25 cellular contexts compared by ENCODE assay signal in the genomic region with DNA sequence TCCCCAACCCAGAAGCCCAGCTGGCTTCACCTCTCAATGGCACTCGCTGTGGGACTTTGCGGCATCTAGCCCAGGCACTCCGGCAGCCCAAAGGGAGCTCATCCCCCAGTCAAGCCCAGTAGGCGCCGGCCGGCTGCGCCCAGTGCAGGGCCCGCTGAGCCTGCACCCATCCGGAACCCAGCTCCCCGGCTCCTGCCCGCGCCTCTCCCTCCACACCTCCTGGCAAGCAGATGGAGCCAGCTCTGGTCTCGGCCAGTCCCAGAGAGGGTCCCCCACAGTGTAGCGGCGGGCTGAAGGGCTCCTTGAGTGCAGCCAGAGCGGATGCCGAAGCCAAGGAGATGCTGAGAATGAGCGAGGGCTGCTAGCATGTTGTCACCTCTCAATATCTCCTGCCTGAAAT.
"Had no signal": no experiment of that assay in that cellular context is flagged by ENCODE, and none has a peak within 500 bp of the region (broad histone marks: within the 10 kb centered on the region; RNA-seq: fewer than 3 reads in every experiment).

No MANE protein-coding gene starts in this region.

- ATAC-seq: activated naive CD4-positive, alpha-beta T cell treated with anti-CD3 and anti-CD28 coated beads, Interleukin-2, amount 50 U/mL, for 72 hours; activated T-cell treated with anti-CD3 and anti-CD28 coated beads, Interleukin-2, amount 50 U/mL, for 72 hours; effector memory CD8-positive, alpha-beta T cell; gastroesophageal sphincter had no signal

- H3K9me3 ChIP-seq: esophagus squamous epithelium had no signal

- H3K27me3 ChIP-seq: brain microvascular endothelial cell, esophagus squamous epithelium, gastroesophageal sphincter had no signal

- H3K4me1 ChIP-seq: esophagus squamous epithelium, gastroesophageal sphincter had no signal

- H3K36me3 Mint-ChIP-seq: activated naive CD4-positive, alpha-beta T cell treated with anti-CD3 and anti-CD28 coated beads, Interleukin-2, amount 10 ng/mL, durations not matched to agents 7 days and 5 days; activated naive CD8-positive, alpha-beta T cell treated with anti-CD3 and anti-CD28 coated beads, Interleukin-2, amount 10 ng/mL, durations not matched to agents 7 days and 5 days had no signal

- H3K27me3 Mint-ChIP-seq: activated CD4-positive, alpha-beta memory T cell treated with anti-CD3 and anti-CD28 coated beads, Interleukin-2, amount 10 ng/mL, durations not matched to agents 7 days and 5 days; activated CD4-positive, alpha-beta T cell treated with anti-CD3 and anti-CD28 coated beads, Interleukin-2, amount 10 ng/mL, durations not matched to agents 7 days and 5 days; activated naive CD4-positive, alpha-beta T cell treated with anti-CD3 and anti-CD28 coated beads, Interleukin-2, amount 10 ng/mL, durations not matched to agents 7 days and 5 days; activated naive CD8-positive, alpha-beta T cell treated with anti-CD3 and anti-CD28 coated beads, Interleukin-2, amount 10 ng/mL, durations not matched to agents 7 days and 5 days; activated T-cell treated with anti-CD3 and anti-CD28 coated beads, Interleukin-2, amount 50 U/mL, for 24 hours; central memory CD8-positive, alpha-beta T cell; effector memory CD8-positive, alpha-beta T cell had no signal

- H3K4me3 Mint-ChIP-seq: activated CD4-positive, alpha-beta memory T cell treated with anti-CD3 and anti-CD28 coated beads, Interleukin-2, amount 10 ng/mL, durations not matched to agents 7 days and 5 days; activated CD4-positive, alpha-beta T cell treated with anti-CD3 and anti-CD28 coated beads, Interleukin-2, amount 10 ng/mL, durations not matched to agents 7 days and 5 days; activated naive CD4-positive, alpha-beta T cell treated with anti-CD3 and anti-CD28 coated beads, Interleukin-2, amount 10 ng/mL, durations not matched to agents 7 days and 5 days; activated naive CD8-positive, alpha-beta T cell treated with anti-CD3 and anti-CD28 coated beads, Interleukin-2, amount 10 ng/mL, durations not matched to agents 7 days and 5 days; activated T-cell treated with anti-CD3 and anti-CD28 coated beads, Interleukin-2, amount 50 U/mL, for 24 hours; activated T-cell treated with anti-CD3 and anti-CD28 coated beads, Interleukin-2, amount 50 U/mL, for 72 hours; central memory CD8-positive, alpha-beta T cell; effector memory CD8-positive, alpha-beta T cell had no signal

- H3K4me3 ChIP-seq: esophagus squamous epithelium, gastroesophageal sphincter had no signal

- H3K27ac Mint-ChIP-seq: activated CD4-positive, alpha-beta memory T cell treated with anti-CD3 and anti-CD28 coated beads, Interleukin-2, amount 10 ng/mL, durations not matched to agents 7 days and 5 days; activated CD4-positive, alpha-beta T cell treated with anti-CD3 and anti-CD28 coated beads, Interleukin-2, amount 10 ng/mL, durations not matched to agents 7 days and 5 days; activated naive CD4-positive, alpha-beta T cell treated with anti-CD3 and anti-CD28 coated beads, Interleukin-2, amount 10 ng/mL, durations not matched to agents 7 days and 5 days; activated naive CD4-positive, alpha-beta T cell treated with anti-CD3 and anti-CD28 coated beads, Interleukin-2, amount 50 U/mL, for 72 hours; activated naive CD8-positive, alpha-beta T cell treated with anti-CD3 and anti-CD28 coated beads, Interleukin-2, amount 10 ng/mL, durations not matched to agents 7 days and 5 days; activated T-cell treated with anti-CD3 and anti-CD28 coated beads, Interleukin-2, amount 50 U/mL, for 24 hours; activated T-cell treated with anti-CD3 and anti-CD28 coated beads, Interleukin-2, amount 50 U/mL, for 72 hours; effector memory CD8-positive, alpha-beta T cell had no signal

- H3K4me1 Mint-ChIP-seq: activated CD4-positive, alpha-beta memory T cell treated with anti-CD3 and anti-CD28 coated beads, Interleukin-2, amount 10 ng/mL, durations not matched to agents 7 days and 5 days; activated CD4-positive, alpha-beta T cell treated with anti-CD3 and anti-CD28 coated beads, Interleukin-2, amount 10 ng/mL, durations not matched to agents 7 days and 5 days; activated naive CD4-positive, alpha-beta T cell treated with anti-CD3 and anti-CD28 coated beads, Interleukin-2, amount 10 ng/mL, durations not matched to agents 7 days and 5 days; activated naive CD8-positive, alpha-beta T cell treated with anti-CD3 and anti-CD28 coated beads, Interleukin-2, amount 10 ng/mL, durations not matched to agents 7 days and 5 days; central memory CD8-positive, alpha-beta T cell had no signal

- H3K27ac ChIP-seq: brain microvascular endothelial cell, esophagus squamous epithelium, gastroesophageal sphincter had no signal

- H3K9me3 Mint-ChIP-seq: activated CD4-positive, alpha-beta memory T cell treated with anti-CD3 and anti-CD28 coated beads, Interleukin-2, amount 10 ng/mL, durations not matched to agents 7 days and 5 days; activated CD4-positive, alpha-beta T cell treated with anti-CD3 and anti-CD28 coated beads, Interleukin-2, amount 10 ng/mL, durations not matched to agents 7 days and 5 days; activated naive CD4-positive, alpha-beta T cell treated with anti-CD3 and anti-CD28 coated beads, Interleukin-2, amount 10 ng/mL, durations not matched to agents 7 days and 5 days; activated naive CD8-positive, alpha-beta T cell treated with anti-CD3 and anti-CD28 coated beads, Interleukin-2, amount 10 ng/mL, durations not matched to agents 7 days and 5 days; activated T-cell treated with anti-CD3 and anti-CD28 coated beads, Interleukin-2, amount 50 U/mL, for 24 hours; activated T-cell treated with anti-CD3 and anti-CD28 coated beads, Interleukin-2, amount 50 U/mL, for 72 hours; central memory CD8-positive, alpha-beta T cell had no signal

- DNase-seq: activated CD4-positive, alpha-beta memory T cell treated with anti-CD3 and anti-CD28 coated beads, Interleukin-2, amount 10 ng/mL, durations not matched to agents 7 days and 5 days; activated CD4-positive, alpha-beta T cell treated with anti-CD3 and anti-CD28 coated beads for 1 hour; activated CD4-positive, alpha-beta T cell treated with anti-CD3 and anti-CD28 coated beads for 4 hours; activated CD4-positive, alpha-beta T cell treated with anti-CD3 and anti-CD28 coated beads, Interleukin-2, amount 10 ng/mL, durations not matched to agents 7 days and 5 days; activated CD4-positive, alpha-beta T cell treated with anti-CD3 and anti-CD28 coated beads, Interleukin-2, amount 50 U/mL, for 4 hours; activated CD8-positive, alpha-beta memory T cell treated with anti-CD3 and anti-CD28 coated beads, Interleukin-2, amount 50 U/mL, for 48 hours; activated gamma-delta T cell; activated naive CD4-positive, alpha-beta T cell; activated naive CD4-positive, alpha-beta T cell treated with anti-CD3 and anti-CD28 coated beads, Interleukin-2, amount 10 ng/mL, durations not matched to agents 7 days and 5 days; activated naive CD8-positive, alpha-beta T cell treated with anti-CD3 and anti-CD28 coated beads, Interleukin-2, amount 10 ng/mL, durations not matched to agents 7 days and 5 days; activated T-cell treated with anti-CD3 and anti-CD28 coated beads for 4 hours; activated T-cell treated with anti-CD3 and anti-CD28 coated beads, Interleukin-2, amount 50 U/mL, for 24 hours; activated T-cell treated with anti-CD3 and anti-CD28 coated beads, Interleukin-2, amount 50 U/mL, for 72 hours; brain microvascular endothelial cell; cortex of kidney; dermis blood vessel endothelial cell; effector CD4-positive, alpha-beta T cell; effector memory CD8-positive, alpha-beta T cell; erythroblast; esophagus squamous epithelium; foreskin melanocyte; T-helper 2 cell had no signal

- H3K36me3 ChIP-seq: brain microvascular endothelial cell, esophagus squamous epithelium, gastroesophageal sphincter had no signal
